ENCODE assay signal across 2 cellular contexts in the genomic region with DNA sequence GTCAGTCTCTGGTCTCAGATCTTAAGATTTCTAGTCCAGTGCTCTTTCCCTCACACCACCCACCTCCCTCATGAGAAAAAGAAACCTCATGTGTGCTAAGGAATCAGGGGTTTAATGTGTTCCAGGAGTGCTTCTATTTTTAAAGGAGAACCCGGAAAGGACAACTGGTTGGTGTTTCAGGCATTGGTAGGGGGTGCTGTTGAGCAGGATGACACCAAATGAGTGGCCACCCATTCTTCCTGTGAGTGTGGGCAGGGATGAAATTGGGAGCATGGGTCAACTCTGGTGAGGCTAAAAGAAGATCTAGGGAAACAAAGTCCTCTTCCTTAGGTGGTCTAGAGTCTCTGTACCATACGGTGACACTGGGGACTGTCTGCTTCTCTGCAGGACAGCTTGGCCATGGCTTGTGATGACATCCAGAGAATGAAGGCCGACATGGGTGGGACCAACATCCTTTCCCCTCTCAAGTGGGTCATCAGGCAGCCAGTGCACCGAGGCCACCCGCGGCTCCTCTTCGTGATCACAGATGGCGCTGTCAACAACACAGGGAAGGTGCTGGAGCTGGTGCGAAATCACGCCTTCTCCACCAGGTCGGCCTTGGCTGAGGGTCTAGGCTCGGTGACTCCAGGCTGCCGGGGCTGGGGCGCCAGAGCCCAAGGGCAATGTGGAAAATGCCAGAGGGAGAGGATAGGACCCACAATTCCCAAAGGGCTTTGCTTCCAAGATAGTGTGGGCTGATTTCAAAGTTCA.
TF ChIP-seq lines count a peak whose summit lies in the region.

No MANE protein-coding gene starts in this region.

TF ChIP-seq in SK-N-SH, 30 proteins besides CTCF, POLR2A, EP300 and RAD21 (continued from another document):
- TF ChIP-seq IRF3 (IDR thresholded peaks at IDR 0.05; ENCODE audit: low read depth, low read length) (no peak), USF1 (IDR thresholded peaks at IDR 0.05; ENCODE audit: borderline replicate concordance, low read depth) (no peak), TEAD4 (IDR thresholded peaks at IDR 0.05; ENCODE audit: borderline replicate concordance, insufficient read depth) (no peak), SMC3 (IDR thresholded peaks at IDR 0.05; ENCODE audit: low read depth, low read length) (no peak), ELF1 (IDR thresholded peaks at IDR 0.05) (no peak)
- TF ChIP-seq, protein P1, sequence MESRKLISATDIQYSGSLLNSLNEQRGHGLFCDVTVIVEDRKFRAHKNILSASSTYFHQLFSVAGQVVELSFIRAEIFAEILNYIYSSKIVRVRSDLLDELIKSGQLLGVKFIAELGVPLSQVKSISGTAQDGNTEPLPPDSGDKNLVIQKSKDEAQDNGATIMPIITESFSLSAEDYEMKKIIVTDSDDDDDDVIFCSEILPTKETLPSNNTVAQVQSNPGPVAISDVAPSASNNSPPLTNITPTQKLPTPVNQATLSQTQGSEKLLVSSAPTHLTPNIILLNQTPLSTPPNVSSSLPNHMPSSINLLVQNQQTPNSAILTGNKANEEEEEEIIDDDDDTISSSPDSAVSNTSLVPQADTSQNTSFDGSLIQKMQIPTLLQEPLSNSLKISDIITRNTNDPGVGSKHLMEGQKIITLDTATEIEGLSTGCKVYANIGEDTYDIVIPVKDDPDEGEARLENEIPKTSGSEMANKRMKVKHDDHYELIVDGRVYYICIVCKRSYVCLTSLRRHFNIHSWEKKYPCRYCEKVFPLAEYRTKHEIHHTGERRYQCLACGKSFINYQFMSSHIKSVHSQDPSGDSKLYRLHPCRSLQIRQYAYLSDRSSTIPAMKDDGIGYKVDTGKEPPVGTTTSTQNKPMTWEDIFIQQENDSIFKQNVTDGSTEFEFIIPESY (IDR thresholded peaks at IDR 0.05; ENCODE audit: borderline replicate concordance, low read depth): no peak

TF ChIP-seq in SK-N-SH treated with all-trans-retinoic acid at 6 μM for 48 hours, 23 proteins besides CTCF, POLR2A, EP300 and RAD21 (continued from another document):
- TF ChIP-seq POU6F1 (CRISPR knock-in tag; IDR thresholded peaks at IDR 0.05; ENCODE audit: borderline replicate concordance, low read depth): no peak
- no peak for TF ChIP-seq OSR1 (CRISPR knock-in tag; IDR thresholded peaks at IDR 0.05)
- no peak for TF ChIP-seq ZC3H10 (CRISPR knock-in tag; IDR thresholded peaks at IDR 0.05)
- no peak for TF ChIP-seq BACH2 (CRISPR knock-in tag; IDR thresholded peaks at IDR 0.05; ENCODE audit: borderline replicate concordance)
- TF ChIP-seq SNAI2 (CRISPR knock-in tag; IDR thresholded peaks at IDR 0.05): no peak
- no peak for TF ChIP-seq CREB5 (CRISPR knock-in tag; IDR thresholded peaks at IDR 0.05; ENCODE audit: low read depth)
TF ChIP-seq in SK-N-SH treated with all-trans-retinoic acid at 6 μM for 48 hours: peak in this region for 0.
